22 cellular contexts compared by ENCODE assay signal in the genomic region with DNA sequence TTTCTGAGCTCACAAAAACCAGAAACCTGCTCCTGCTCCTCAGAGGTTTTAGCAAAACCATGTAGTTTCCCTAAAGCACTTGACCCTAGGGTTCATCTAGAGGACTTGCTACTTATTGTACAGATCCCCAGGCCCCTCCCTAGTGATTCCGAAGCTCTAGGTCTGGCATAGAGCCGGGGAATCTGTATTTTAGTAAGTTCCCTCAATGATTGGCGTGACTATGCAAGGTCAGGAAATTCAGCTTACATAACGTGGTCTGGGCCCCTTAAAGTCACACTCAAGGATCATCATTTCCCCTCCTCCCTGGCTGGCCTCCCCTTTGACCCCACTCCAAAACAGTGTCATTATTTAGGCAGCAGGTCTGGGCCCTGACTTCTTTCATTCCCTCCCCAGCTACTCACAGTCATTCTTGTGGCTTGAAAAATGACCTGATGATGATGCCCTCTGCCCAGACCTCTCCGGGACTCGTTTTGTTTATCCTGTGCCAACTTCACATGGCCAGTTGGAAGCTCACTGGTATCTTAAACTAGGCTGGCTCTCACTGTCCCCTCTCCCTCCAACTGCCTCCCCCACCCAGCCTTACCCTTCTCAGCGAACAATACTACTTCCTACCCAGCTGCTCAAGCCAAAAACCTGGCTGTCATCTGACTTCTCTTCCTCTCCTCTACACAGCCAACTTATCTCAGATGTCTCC. TPM values are rescaled to one million over a fixed set of nuclear protein-coding genes. Genes with fewer than 3 reads are reported as not detected.
A peak's percentile ranks its signal among the peaks of the same experiment; 100 is the strongest.
DNase-seq lines count a peak whose midpoint lies in the region; ATAC-seq, FAIRE-seq and TF ChIP-seq lines count a peak whose summit lies in the region.
"Had no signal": no experiment of that assay in that cellular context is flagged by ENCODE, and none has a peak within 500 bp of the region (broad histone marks: within the 10 kb centered on the region; RNA-seq: fewer than 3 reads in every experiment).

No MANE protein-coding gene starts in this region.

- no peak overlapping the region for H2BK5ac ChIP-seq in H9 (ENCODE audit: insufficient read length, low read length)

- no peaks in the 10 kb centered on the region for H4K20me1 ChIP-seq in H9 (ENCODE audit: control insufficient read depth, insufficient read depth, insufficient read length)

- H3K27ac ChIP-seq in H9 (ENCODE audit: insufficient read length, low read depth, low read length): no peak overlapping the region
- H3K27ac ChIP-seq in endodermal cell (ENCODE audit: low read depth, low read length): no peak overlapping the region
- H3K27ac ChIP-seq in pancreas: peak overlapping the region in 1 of 4 donors; percentile 34
- H3K27ac ChIP-seq in CD4-positive, alpha-beta T cell (ENCODE audit: low read depth, low read length): no peak overlapping the region
- H3K27ac ChIP-seq: C4-2B, dorsolateral prefrontal cortex, thoracic aorta had no signal

- H3K4me3 ChIP-seq in endodermal cell (ENCODE audit: low read length): peak overlapping the region; percentile 37
- H3K4me3 ChIP-seq in pancreas: no peak overlapping the region
- H3K4me3 ChIP-seq: dorsolateral prefrontal cortex, thoracic aorta had no signal

- no peak overlapping the region for H3K18ac ChIP-seq in H9 (ENCODE audit: insufficient read length, low read depth, low read length)

- no peak overlapping the region for H2AFZ ChIP-seq in H9 (ENCODE audit: low read length)

- peaks cover 12% of the 10 kb centered on the region for H3K79me1 ChIP-seq in H9 (ENCODE audit: insufficient read depth, low read depth, low read length, poor library complexity, severe bottlenecking)

- H3K9me3 Mint-ChIP-seq in H9: no peaks in the 10 kb centered on the region
- no peaks in the 10 kb centered on the region for H3K9me3 Mint-ChIP-seq in endodermal cell
- no peaks in the 10 kb centered on the region for H3K9me3 Mint-ChIP-seq in CD4-positive, alpha-beta T cell

- H2AK5ac ChIP-seq in H9 (ENCODE audit: insufficient read length, low read length): no peak overlapping the region

- no peak overlapping the region for H2BK15ac ChIP-seq in H9 (ENCODE audit: low read depth, low read length)

- no peaks in the 10 kb centered on the region for H3K27me3 Mint-ChIP-seq in H9 (ENCODE audit: low read depth)
- no peaks in the 10 kb centered on the region for H3K27me3 Mint-ChIP-seq in endodermal cell (ENCODE audit: insufficient read depth)
- H3K27me3 Mint-ChIP-seq in CD4-positive, alpha-beta T cell: no peaks in the 10 kb centered on the region
- H3K27me3 Mint-ChIP-seq: activated CD8-positive, alpha-beta memory T cell treated with anti-CD3 and anti-CD28 coated beads, Interleukin-2, amount 10 ng/mL, durations not matched to agents 7 days and 5 days had no signal

- TF ChIP-seq CTCF in H9 (conservative IDR thresholded peaks at IDR 0.05) (no peak), endodermal cell (conservative IDR thresholded peaks at IDR 0.05) (no peak), pancreas (IDR thresholded peaks at IDR 0.05) (no peak)
- TF ChIP-seq CTCF in CD4-positive, alpha-beta T cell (IDR thresholded peaks at IDR 0.05): no peak

- CTCF ChIA-PET in CD4-positive, alpha-beta T cell (lab: Charles Lee): interaction anchor here (0.6 kb wide), 1 partner anchor 119 kb away, joined by 4 read pairs; no protein-coding TSS in a partner anchor

- intact Hi-C loops in pancreas (cut with DNase I): no loop called here
- intact Hi-C loops in CD4-positive, alpha-beta T cell (cut with DNase I, micrococcal nuclease): no loop called here

- H3K4me1 ChIP-seq in H9 (ENCODE audit: insufficient read depth, low read length): no peaks in the 10 kb centered on the region
- peaks cover 12% of the 10 kb centered on the region for H3K4me1 ChIP-seq in endodermal cell (ENCODE audit: control insufficient read depth, insufficient read depth, low read length)
- H3K4me1 ChIP-seq in pancreas: peaks cover 3 to 13% (median 7%) of the 10 kb centered on the region in 3 donors

- H4K91ac ChIP-seq in H9 (ENCODE audit: insufficient read length, low read depth, low read length): no peak overlapping the region

- peaks cover 11 to 15% of the 10 kb centered on the region in 2 experiments for H3K4me1 Mint-ChIP-seq in H9
- peaks cover 22% of the 10 kb centered on the region for H3K4me1 Mint-ChIP-seq in endodermal cell
- peaks cover 12% of the 10 kb centered on the region for H3K4me1 Mint-ChIP-seq in CD4-positive, alpha-beta T cell (ENCODE audit: low read depth)

- no peak overlapping the region for H2BK120ac ChIP-seq in H9 (ENCODE audit: low read depth, low read length, poor library complexity, severe bottlenecking)

- H4K5ac ChIP-seq in H9 (ENCODE audit: insufficient read length, low read depth, low read length): no peak overlapping the region

- H3K56ac ChIP-seq in H9 (ENCODE audit: insufficient read length, low read depth, low read length): no peak overlapping the region

- H3K36me3 ChIP-seq in endodermal cell (ENCODE audit: control insufficient read depth, insufficient read depth, low read length) (peaks cover 45% of the 10 kb centered on the region), pancreas (no peaks in the 10 kb centered on the region)

- WGBS in H9 (ENCODE audit: extremely low coverage, insufficient read length, low lambda C conversion rate): no CpG with 5 or more reads among the region's 7 CpGs
- WGBS in endodermal cell (ENCODE audit: insufficient coverage in 1 of 2, insufficient read length in 1 of 2), 2 experiments: 64 to 80% methylated on average over 4 to 7 of the region's 7 CpGs
- WGBS in pancreas, 2 donors: 40 to 51% methylated on average over 7 of the region's 7 CpGs

- peaks cover 5 to 23% (median 14%) of the 10 kb centered on the region in 3 experiments; a peak in 6 of 7 replicates for H3K36me3 Mint-ChIP-seq in H9 (ENCODE audit: insufficient read depth in 1 of 3, low read depth in 3 of 3)
- H3K36me3 Mint-ChIP-seq in endodermal cell (ENCODE audit: low read depth): peaks cover 28% of the 10 kb centered on the region
- peaks cover 55% of the 10 kb centered on the region for H3K36me3 Mint-ChIP-seq in CD4-positive, alpha-beta T cell (ENCODE audit: low read depth)

- H3K27ac Mint-ChIP-seq in H9 (peak overlapping the region in 2 of 3 experiments; percentile 8 to 69; a peak in 4 of 7 replicates), endodermal cell (peak overlapping the region; percentile 89)
- H3K27ac Mint-ChIP-seq in CD4-positive, alpha-beta T cell: no peak overlapping the region
- H3K27ac Mint-ChIP-seq: activated CD8-positive, alpha-beta memory T cell treated with anti-CD3 and anti-CD28 coated beads, Interleukin-2, amount 10 ng/mL, durations not matched to agents 7 days and 5 days had no signal

- H2BK20ac ChIP-seq in H9 (ENCODE audit: low read depth, low read length, poor library complexity, severe bottlenecking): no peak overlapping the region

- H3K4ac ChIP-seq in H9 (ENCODE audit: low read depth, low read length): no peak overlapping the region

- POLR2A ChIA-PET in CD4-positive, alpha-beta T cell (lab: Charles Lee): interaction anchor here (1.4 kb wide), 1 partner anchor 11 kb away, joined by 3 read pairs; no protein-coding TSS in a partner anchor

- FAIRE-seq in pancreas (lab: Jason Lieb, UNC): no peak
- FAIRE-seq: astrocyte had no signal

- no peak overlapping the region for H3K23ac ChIP-seq in H9 (ENCODE audit: insufficient read length, low read depth, low read length)

- H3K9me3 ChIP-seq in H9 (ENCODE audit: control insufficient read depth, low read depth, low read length) (no peaks in the 10 kb centered on the region), endodermal cell (ENCODE audit: control insufficient read depth, low read length) (no peaks in the 10 kb centered on the region), pancreas (no peaks in the 10 kb centered on the region)
- no peaks in the 10 kb centered on the region for H3K9me3 ChIP-seq in CD4-positive, alpha-beta T cell (ENCODE audit: control insufficient read depth, low read length)
- H3K9me3 ChIP-seq: thoracic aorta had no signal

- H3K79me2 ChIP-seq in H9 (ENCODE audit: insufficient read depth, low read length): 0 out of 2 replicates have a peak, but pooled peaks cover 1% of the 10 kb centered on the region

- H2BK12ac ChIP-seq in H9 (ENCODE audit: insufficient read length, low read depth, low read length): no peak overlapping the region

- no peak overlapping the region for H3K4me2 ChIP-seq in H9 (ENCODE audit: insufficient read depth, insufficient read length, low read length)

- H3K27me3 ChIP-seq in H9 (ENCODE audit: insufficient read depth, low read length) (no peaks in the 10 kb centered on the region), endodermal cell (ENCODE audit: control insufficient read depth, insufficient read depth, low read length, poor library complexity, severe bottlenecking) (no peaks in the 10 kb centered on the region), pancreas (no peaks in the 10 kb centered on the region)
- no peaks in the 10 kb centered on the region for H3K27me3 ChIP-seq in CD4-positive, alpha-beta T cell (ENCODE audit: control insufficient read depth, insufficient read depth, low read length)
- H3K27me3 ChIP-seq: dorsolateral prefrontal cortex had no signal

- H4K8ac ChIP-seq in H9 (replicated peaks; ENCODE audit: insufficient read length, low read depth, low read length): no peak overlapping the region

- no peak overlapping the region for H3T11ph ChIP-seq in H9 (ENCODE audit: low read length)

- H3K4me3 Mint-ChIP-seq in H9: no peak overlapping the region
- no peak overlapping the region for H3K4me3 Mint-ChIP-seq in endodermal cell
- H3K4me3 Mint-ChIP-seq in CD4-positive, alpha-beta T cell: no peak overlapping the region
- H3K4me3 Mint-ChIP-seq: activated CD8-positive, alpha-beta memory T cell treated with anti-CD3 and anti-CD28 coated beads, Interleukin-2, amount 10 ng/mL, durations not matched to agents 7 days and 5 days had no signal

- no peak for DNase-seq in H9
- DNase-seq in M059J (ENCODE audit: low read depth): peak; percentile 47
- no peak for DNase-seq in endodermal cell
- DNase-seq in pancreas: no peak
- no peak for DNase-seq in AG08396 (ENCODE audit: low spot score)
- DNase-seq in CD4-positive, alpha-beta T cell: no peak
- DNase-seq in Kasumi-1 (lab: John Stamatoyannopoulos, UW): no peak
- DNase-seq: activated CD8-positive, alpha-beta memory T cell treated with anti-CD3 and anti-CD28 coated beads, Interleukin-2, amount 10 ng/mL, durations not matched to agents 7 days and 5 days; activated gamma-delta T cell treated with Interleukin-2 at 50 U/mL for 16 hours; DND-41; dorsolateral prefrontal cortex; glutamatergic neuron; KG1; mammary epithelial cell; NCI-H1436 treated with DMSO at 0.1 percent for 48 hours; NCI-H345; stimulated activated CD4-positive, alpha-beta T cell treated with anti-CD3 and anti-CD28 coated beads, Interleukin-2, amount 100 ng/mL, for 48 hours; T-helper 2 cell had no signal

- peak in 3 of 4 donors; percentile 10 to 45 (median 15) for ATAC-seq in pancreas
- no peak for ATAC-seq in CD4-positive, alpha-beta T cell (ENCODE audit: poor library complexity)
- ATAC-seq: activated CD4-positive, CD25-positive, alpha-beta regulatory T cell treated with anti-CD3 and anti-CD28 coated beads, Interleukin-2, amount 50 U/mL, for 24 hours; activated CD8-positive, alpha-beta memory T cell treated with anti-CD3 and anti-CD28 coated beads, Interleukin-2, amount 10 ng/mL, durations not matched to agents 7 days and 5 days had no signal

- H3K14ac ChIP-seq in H9 (ENCODE audit: insufficient read depth, low read length): no peak overlapping the region

- H3K23me2 ChIP-seq in H9 (ENCODE audit: insufficient read length, low read depth, low read length, poor library complexity, severe bottlenecking): no peaks in the 10 kb centered on the region

- no peak overlapping the region for H3K9ac ChIP-seq in H9 (ENCODE audit: extremely low read depth, insufficient read length, low read length)
- H3K9ac ChIP-seq in endodermal cell (ENCODE audit: extremely low read depth, low read length, poor library complexity, severe bottlenecking): peak overlapping the region; percentile 26

RNA-seq across cellular contexts. Expression of a gene that starts 35.9 kb away (rescaled TPM):
- total RNA-seq in H9 (2021) (54.1 and 55.7 TPM in 2 replicates), endodermal cell (10 to 100 TPM; 61.9 to 69.7 TPM), pancreas (10 to 100 TPM; 13.5 to 25.9 (median 17.1) TPM)
- 31.4 and 46.6 TPM in 2 replicates for total RNA-seq in M059J (2014; rRNA removed; shearing (Covaris generic))
- 49.0 TPM for polyA plus RNA-seq in endodermal cell (2013, experiment 1 of 2)
- polyA plus RNA-seq in endodermal cell (2013, experiment 2 of 2): 43.4 TPM
- polyA plus RNA-seq in pancreas: 1 to 10 TPM; 5.5 to 8.2 TPM
- 10 to 100 TPM; 41.1 to 41.5 TPM for total RNA-seq in CD4-positive, alpha-beta T cell

RNA-seq across cellular contexts. Expression of a gene that starts 48.1 kb away (rescaled TPM):
- total RNA-seq in H9 (2021): 46.1 and 47.8 TPM in 2 replicates
- total RNA-seq in M059J (2014; rRNA removed; shearing (Covaris generic)): 29.4 and 33.5 TPM in 2 replicates
- total RNA-seq in endodermal cell: 10 to 100 TPM; 38.7 to 43.4 TPM
- 39.6 TPM for polyA plus RNA-seq in endodermal cell (2013, experiment 1 of 2)
- 38.8 TPM for polyA plus RNA-seq in endodermal cell (2013, experiment 2 of 2)
- 10 to 100 TPM in 3 of 6 donors, 1 to 10 TPM in 3; 6.8 to 11.5 (median 9.6) TPM for total RNA-seq in pancreas
- 10 to 100 TPM in 1 of 2 donors, 1 to 10 TPM in 1; 5.9 to 12.7 TPM for polyA plus RNA-seq in pancreas
- 10 to 100 TPM; 40.0 to 40.1 TPM for total RNA-seq in CD4-positive, alpha-beta T cell
